In the genomic region with DNA sequence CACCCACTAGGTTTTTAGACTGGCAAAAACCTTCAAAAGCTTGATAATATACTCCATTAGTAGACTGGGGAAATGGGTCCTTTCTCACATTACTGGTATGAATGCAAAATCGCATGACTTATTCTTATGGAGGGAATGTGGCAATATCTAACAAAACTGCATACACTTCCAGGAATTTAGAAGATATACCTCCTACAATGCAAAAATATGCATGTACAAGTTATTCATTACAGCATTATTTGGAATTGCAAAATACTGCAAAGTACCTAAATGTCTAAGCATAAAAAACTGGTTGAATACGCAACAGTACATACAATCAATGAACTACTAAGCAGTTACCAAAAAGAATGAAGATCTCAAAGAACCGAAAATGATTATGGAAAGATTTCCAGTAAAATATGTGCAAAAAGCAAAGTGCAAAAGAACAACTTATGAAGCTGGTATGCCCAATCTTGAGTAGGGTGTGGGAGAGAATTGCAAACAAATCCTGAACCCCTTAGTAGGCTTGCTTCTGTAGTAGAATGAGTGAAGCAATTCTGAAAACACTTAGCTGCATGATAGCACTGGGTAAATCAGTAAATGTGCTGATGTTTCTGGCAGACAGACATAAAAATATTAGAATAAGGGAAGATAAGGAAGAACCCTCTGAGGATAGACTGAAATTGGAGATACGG, we compare ENCODE assay signal across 37 cellular contexts.
DNase-seq lines count a peak whose midpoint lies in the region; ATAC-seq, FAIRE-seq and TF ChIP-seq lines count a peak whose summit lies in the region.
"Had no signal": no experiment of that assay in that cellular context is flagged by ENCODE, and none has a peak within 500 bp of the region (broad histone marks: within the 10 kb centered on the region; RNA-seq: fewer than 3 reads in every experiment).

No MANE protein-coding gene starts in this region.

- H3K36me3 Mint-ChIP-seq in Calu3 (ENCODE audit: insufficient read depth, unreplicated experiment), result no peaks in the 10 kb centered on the region
- H3K36me3 Mint-ChIP-seq: neural progenitor cell had no signal

- no peaks in the 10 kb centered on the region for H3K79me1 ChIP-seq in mesenchymal stem cell (replicated peaks; ENCODE audit: low read length, poor library complexity, severe bottlenecking)

- peaks cover 5 to 18% of the 10 kb centered on the region in 2 experiments for H3K36me3 ChIP-seq in mesenchymal stem cell (ENCODE audit: control insufficient read depth in 1 of 2, insufficient read depth in 2 of 2, low read depth in 1 of 2, low read length in 2 of 2)
- H3K36me3 ChIP-seq: breast epithelium, colonic mucosa, neural progenitor cell had no signal

- H3K9ac ChIP-seq in mesenchymal stem cell (ENCODE audit: low read length), result no peak overlapping the region
- H3K9ac ChIP-seq: BLaER1 treated with 17β-estradiol and CSF1 and Interleukin-3, amounts not matched to agents 10 nM and 100 nM; neural progenitor cell; parathyroid adenoma had no signal

- H3K18ac ChIP-seq in mesenchymal stem cell (ENCODE audit: low read depth in 1 of 2, low read length in 2 of 2), result no peak overlapping the region

- no peak overlapping the region for H4K91ac ChIP-seq in mesenchymal stem cell (ENCODE audit: low read length)

- H2AK5ac ChIP-seq in mesenchymal stem cell (ENCODE audit: low read length, severe bottlenecking), result no peak overlapping the region

- H3K4me3 Mint-ChIP-seq in Calu3 (ENCODE audit: low read depth, unreplicated experiment), result peak overlapping the region; percentile 5
- H3K4me3 Mint-ChIP-seq: activated CD4-positive, alpha-beta memory T cell treated with anti-CD3 and anti-CD28 coated beads, Interleukin-2, amount 10 ng/mL, durations not matched to agents 7 days and 5 days; activated naive CD4-positive, alpha-beta T cell treated with anti-CD3 and anti-CD28 coated beads, Interleukin-2, amount 10 ng/mL, durations not matched to agents 7 days and 5 days; neural progenitor cell; stimulated activated naive CD8-positive, alpha-beta T cell treated with anti-CD3 and anti-CD28 coated beads, Interleukin-15, Interleukin-2, amounts not matched to agents 100 ng/mL and 50 ng/mL, for 24 hours had no signal

- peak overlapping the region; percentile 86 to 92 for H3K27ac ChIP-seq in A549
- H3K27ac ChIP-seq in mesenchymal stem cell (ENCODE audit: low read length, poor library complexity, severe bottlenecking), result peak overlapping the region; percentile 59
- H3K27ac ChIP-seq: BLaER1 treated with 17β-estradiol and CSF1 and Interleukin-3, amounts not matched to agents 10 nM and 100 nM; breast epithelium; colonic mucosa; gastroesophageal sphincter; neural progenitor cell; parathyroid adenoma; thoracic aorta had no signal

- FAIRE-seq in A549 (lab: Jason Lieb, UNC), result peak; percentile 89

- intact Hi-C loops in Calu3 (cut with micrococcal nuclease; ENCODE audit: unreplicated experiment), result loop anchor here (5.0 kb wide), 1 partner anchor 37 kb away; no protein-coding TSS in a partner anchor

- H2BK15ac ChIP-seq in mesenchymal stem cell (ENCODE audit: low read depth, poor library complexity, severe bottlenecking), result no peak overlapping the region

- H3K4me1 Mint-ChIP-seq in Calu3 (ENCODE audit: low read depth, unreplicated experiment), result peaks cover 33% of the 10 kb centered on the region
- H3K4me1 Mint-ChIP-seq: activated CD4-positive, alpha-beta memory T cell treated with anti-CD3 and anti-CD28 coated beads, Interleukin-2, amount 10 ng/mL, durations not matched to agents 7 days and 5 days; activated naive CD4-positive, alpha-beta T cell treated with anti-CD3 and anti-CD28 coated beads, Interleukin-2, amount 10 ng/mL, durations not matched to agents 7 days and 5 days had no signal

- DNase-seq in A549 (ENCODE audit: low read depth in 1 of 2, low spot score in 1 of 2) (peak; percentile 34 to 80), Calu3 (no peak), epithelial cell of esophagus (ENCODE audit: low read depth) (peak; percentile 12), mesenchymal stem cell (no peak), cerebellar nuclear complex (lab: John Stamatoyannopoulos, UW) (no peak), NCI-H1436 treated with DMSO at 0.1 percent for 48 hours (lab: John Stamatoyannopoulos, UW) (no peak), foreskin melanocyte (no peak)
- DNase-seq: ACHN; activated CD4-positive, alpha-beta memory T cell treated with anti-CD3 and anti-CD28 coated beads, Interleukin-2, amount 10 ng/mL, durations not matched to agents 7 days and 5 days; activated CD4-positive, CD25-positive, alpha-beta regulatory T cell treated with anti-CD3 and anti-CD28 coated beads, Interleukin-2, amount 50 U/mL, for 72 hours; activated CD8-positive, alpha-beta memory T cell treated with anti-CD3 and anti-CD28 coated beads, Interleukin-2, amount 50 U/mL, for 4 hours; activated naive CD4-positive, alpha-beta T cell treated with anti-CD3 and anti-CD28 coated beads, Interleukin-2, amount 10 ng/mL, durations not matched to agents 7 days and 5 days; amygdala; colonic mucosa; DMS53; effector CD8-positive, alpha-beta T cell; erythroblast; GDM1; hypothalamus; NCI-H1417; NCI-H2081 treated with DMSO at 0.1 percent for 48 hours; NCI-H2227 treated with DMSO at 0.1 percent for 48 hours; NCI-H526 treated with DMSO at 0.1 percent for 48 hours; SIG-M5; stimulated activated CD4-positive, alpha-beta T cell treated with anti-CD3 and anti-CD28 coated beads, Interleukin-1b, Interleukin-23, amount 100 ng/mL, for 48 hours had no signal

- CTCF ChIA-PET in A549 (lab: Yijun Ruan, JAX), result interaction anchor here (0.9 to 2.0 kb wide), 4 partner anchors 11 to 149 kb away, joined by 3 to 6 read pairs (median 5); no protein-coding TSS in a partner anchor
- CTCF ChIA-PET in Calu3 (lab: Charles Lee), result interaction anchor here (1.0 kb wide), 2 partner anchors 10 to 19 kb away, joined by 3 read pairs; no protein-coding TSS in a partner anchor

- peak overlapping the region; percentile 15 for H3K27ac Mint-ChIP-seq in Calu3 (ENCODE audit: unreplicated experiment)
- H3K27ac Mint-ChIP-seq: activated CD4-positive, alpha-beta memory T cell treated with anti-CD3 and anti-CD28 coated beads, Interleukin-2, amount 10 ng/mL, durations not matched to agents 7 days and 5 days; activated naive CD4-positive, alpha-beta T cell treated with anti-CD3 and anti-CD28 coated beads, Interleukin-2, amount 10 ng/mL, durations not matched to agents 7 days and 5 days; neural progenitor cell; stimulated activated naive CD8-positive, alpha-beta T cell treated with anti-CD3 and anti-CD28 coated beads, Interleukin-15, Interleukin-2, amounts not matched to agents 100 ng/mL and 50 ng/mL, for 24 hours had no signal

- no peak for TF ChIP-seq POLR2A in A549 (IDR thresholded peaks at IDR 0.05; ENCODE audit: low read length)

- no peak overlapping the region for H4K8ac ChIP-seq in mesenchymal stem cell (ENCODE audit: low read length)

- no peak overlapping the region for H3K14ac ChIP-seq in mesenchymal stem cell (ENCODE audit: low read length in 2 of 2)

- no peaks in the 10 kb centered on the region for H3K9me3 ChIP-seq in A549
- H3K9me3 ChIP-seq in mesenchymal stem cell (ENCODE audit: control insufficient read depth, low read length), result no peaks in the 10 kb centered on the region
- H3K9me3 ChIP-seq: BLaER1 treated with 17β-estradiol and CSF1 and Interleukin-3, amounts not matched to agents 10 nM and 100 nM; breast epithelium; colonic mucosa; gastroesophageal sphincter; thoracic aorta; vagina had no signal

- 8% methylated on average over 4 of the region's 4 CpGs for WGBS in A549 (ENCODE audit: missing lambda C conversion rate)
- WGBS in mesenchymal stem cell, result 97% methylated on average over 2 of the region's 4 CpGs

- H3K9me3 Mint-ChIP-seq in Calu3 (ENCODE audit: low read depth, unreplicated experiment), result no peaks in the 10 kb centered on the region
- H3K9me3 Mint-ChIP-seq: activated CD4-positive, alpha-beta memory T cell treated with anti-CD3 and anti-CD28 coated beads, Interleukin-2, amount 10 ng/mL, durations not matched to agents 7 days and 5 days; activated naive CD4-positive, alpha-beta T cell treated with anti-CD3 and anti-CD28 coated beads, Interleukin-2, amount 10 ng/mL, durations not matched to agents 7 days and 5 days; neural progenitor cell; stimulated activated naive CD8-positive, alpha-beta T cell treated with anti-CD3 and anti-CD28 coated beads, Interleukin-15, Interleukin-2, amounts not matched to agents 100 ng/mL and 50 ng/mL, for 24 hours had no signal

- H3K4me3 ChIP-seq in A549 (peak overlapping the region; percentile 20; the same call in 1 of the 3 replicates), epithelial cell of esophagus (ENCODE audit: low read length) (no peak overlapping the region), mesenchymal stem cell (ENCODE audit: insufficient read depth in 1 of 2, low read depth in 1 of 2, low read length in 2 of 2) (no peak overlapping the region)
- H3K4me3 ChIP-seq: BLaER1 treated with 17β-estradiol and CSF1 and Interleukin-3, amounts not matched to agents 10 nM and 100 nM; breast epithelium; colonic mucosa; gastroesophageal sphincter; neural progenitor cell; thoracic aorta; vagina had no signal

- no TSS peak for BruUV-seq in Calu3 (replicated peaks; lab: Mats Ljungman, UMichigan)

- H3K4me1 ChIP-seq in A549, result peaks cover 99% of the 10 kb centered on the region
- H3K4me1 ChIP-seq in mesenchymal stem cell (ENCODE audit: control insufficient read depth, insufficient read depth, low read depth, low read length), result no peaks in the 10 kb centered on the region
- H3K4me1 ChIP-seq: breast epithelium, colonic mucosa, gastroesophageal sphincter, neural progenitor cell, parathyroid adenoma had no signal

- no peak overlapping the region for H3K23ac ChIP-seq in mesenchymal stem cell (ENCODE audit: low read length in 2 of 2)

- no peaks in the 10 kb centered on the region for H3K27me3 ChIP-seq in mesenchymal stem cell (ENCODE audit: control insufficient read depth in 1 of 2, insufficient read depth in 1 of 2, low read length in 2 of 2)
- H3K27me3 ChIP-seq: BLaER1 treated with 17β-estradiol and CSF1 and Interleukin-3, amounts not matched to agents 10 nM and 100 nM; breast epithelium; colonic mucosa; gastroesophageal sphincter; neural progenitor cell; vagina had no signal

- H3K4ac ChIP-seq in mesenchymal stem cell (ENCODE audit: low read depth in 1 of 2, low read length in 2 of 2), result no peak overlapping the region

- TF ChIP-seq EP300 in A549 (IDR thresholded peaks at IDR 0.05), result peak; percentile 85 to 92

- POLR2A ChIA-PET in A549 (lab: Yijun Ruan, JAX), result interaction anchor here (0.7 kb wide), 1 partner anchor 161 kb away, joined by 3 read pairs; no protein-coding TSS in a partner anchor

- H2BK12ac ChIP-seq in mesenchymal stem cell (ENCODE audit: low read length in 2 of 2), result no peak overlapping the region

- no peaks in the 10 kb centered on the region for H3K27me3 Mint-ChIP-seq in Calu3 (ENCODE audit: unreplicated experiment)
- H3K27me3 Mint-ChIP-seq: activated CD4-positive, alpha-beta memory T cell treated with anti-CD3 and anti-CD28 coated beads, Interleukin-2, amount 10 ng/mL, durations not matched to agents 7 days and 5 days; activated naive CD4-positive, alpha-beta T cell treated with anti-CD3 and anti-CD28 coated beads, Interleukin-2, amount 10 ng/mL, durations not matched to agents 7 days and 5 days; stimulated activated naive CD8-positive, alpha-beta T cell treated with anti-CD3 and anti-CD28 coated beads, Interleukin-15, Interleukin-2, amounts not matched to agents 100 ng/mL and 50 ng/mL, for 24 hours had no signal

- ATAC-seq in A549 (peak; percentile 79 to 88), GM19467 (IDR thresholded peaks at IDR 0.05; ENCODE audit: unreplicated experiment) (no peak)
- ATAC-seq: gastroesophageal sphincter, HCT116, left lobe of liver, Panc1 had no signal

- no peak overlapping the region for H2BK120ac ChIP-seq in mesenchymal stem cell (ENCODE audit: low read depth, low read length)

- no peak overlapping the region for H2BK5ac ChIP-seq in mesenchymal stem cell (ENCODE audit: low read depth, low read length, poor library complexity, severe bottlenecking)

- no peak overlapping the region for H2AFZ ChIP-seq in mesenchymal stem cell (ENCODE audit: low read depth, low read length)
- H2AFZ ChIP-seq: neural progenitor cell, parathyroid adenoma had no signal

- TF ChIP-seq RAD21 in A549 (conservative IDR thresholded peaks at IDR 0.05 in 1 of 2, IDR thresholded peaks at IDR 0.05 in 1 of 2), result peak in 1 of 2 experiments; percentile 32; a peak in 3 of 5 replicates

- H3K4me2 ChIP-seq in A549, result peak overlapping the region; percentile 78
- no peak overlapping the region for H3K4me2 ChIP-seq in mesenchymal stem cell (ENCODE audit: low read length, poor library complexity, severe bottlenecking)
- H3K4me2 ChIP-seq: neural progenitor cell had no signal

- TF ChIP-seq CTCF in A549 (IDR thresholded peaks at IDR 0.05) (no peak), Calu3 (IDR thresholded peaks at IDR 0.05; ENCODE audit: unreplicated experiment) (no peak), epithelial cell of esophagus (IDR thresholded peaks at IDR 0.05; ENCODE audit: insufficient read depth, low read depth, low read length, missing control alignments) (no peak)

Comparison
In these comparisons a context has a peak if more than half of its experiments do, and no peak if none do; other contexts are left out.
1. DNase-seq: peak in A549 (2 of 2) and epithelial cell of esophagus (single experiment); none in Calu3 (single experiment), mesenchymal stem cell (single experiment), cerebellar nuclear complex (0 of 2), NCI-H1436 treated with DMSO at 0.1 percent for 48 hours (single experiment) and foreskin melanocyte (single experiment).